ENCODE assay signal across 8 cellular contexts in genomic region chr18:3593904-3594759, GRCh38.
DNase-seq lines count a peak whose midpoint lies in the region; FAIRE-seq and TF ChIP-seq lines count a peak whose summit lies in the region.

No MANE protein-coding gene starts in this region.

- H3K27me3 Mint-ChIP-seq in neural crest cell (ENCODE audit: low read depth), result no peaks in the 10 kb centered on the region

- peak overlapping the region; percentile 91 for H3K4me3 Mint-ChIP-seq in neural crest cell

- TF ChIP-seq POLR2A in stomach (IDR thresholded peaks at IDR 0.05), result no peak

- no peaks in the 10 kb centered on the region for H3K9me3 ChIP-seq in stomach

- peak; percentile 97 for FAIRE-seq in G401.6 (lab: Jason Lieb, UNC)

- TF ChIP-seq CTCF in LNCaP clone FGC (IDR thresholded peaks at IDR 0.05; ENCODE audit: control insufficient read depth, extremely low read depth, insufficient read depth) (peak; percentile 94), neural crest cell (conservative IDR thresholded peaks at IDR 0.05) (peak; percentile 81), stomach (IDR thresholded peaks at IDR 0.05) (peak in 5 of 7 experiments; percentile 87 to 98 (median 93))

- peak overlapping the region; percentile 95 to 100 (median 96) for H3K27ac ChIP-seq in stomach

- H3K27ac Mint-ChIP-seq in neural crest cell (ENCODE audit: unreplicated experiment), result peak overlapping the region; percentile 98

- no peaks in the 10 kb centered on the region for H3K36me3 Mint-ChIP-seq in neural crest cell (ENCODE audit: low read depth)

- WGBS in stomach, 5 donors, result 0 to 2% (median 0%) methylated on average over 17 of the region's 17 CpGs

- intact Hi-C loops in stomach (cut with DNase I; ENCODE audit: low total_unique reads), result no loop called here

- H3K9me3 Mint-ChIP-seq in neural crest cell, result no peaks in the 10 kb centered on the region

- H3K4me3 ChIP-seq in LNCaP clone FGC (ENCODE audit: low read depth, low read length) (peak overlapping the region; percentile 44), stomach (peak overlapping the region; percentile 37 to 49 (median 42))

- DNase-seq in H4 (ENCODE audit: low spot score) (peak; percentile 96), LNCaP clone FGC (ENCODE audit: low read depth) (peak; percentile 91), RPMI8226 (peak; percentile 93), fibroblast of the conjunctiva (ENCODE audit: low read depth) (peak; percentile 98), neural crest cell (ENCODE audit: low read depth, low spot score) (peak; percentile 90), stomach (peak; percentile 90)
- peak; percentile 82 for DNase-seq in activated effector memory CD4-positive, alpha-beta T cell treated with Interleukin-2 at 50 U/mL for 16 hours

- peak; percentile 63 for TF ChIP-seq EP300 in stomach (IDR thresholded peaks at IDR 0.05)

- H3K27me3 ChIP-seq in stomach, result no peaks in the 10 kb centered on the region

- peaks cover 0 to 5% (median 0%) of the 10 kb centered on the region in 4 donors for H3K36me3 ChIP-seq in stomach

- peaks cover 62% of the 10 kb centered on the region for H3K4me1 Mint-ChIP-seq in neural crest cell

- peaks cover 33 to 57% (median 48%) of the 10 kb centered on the region in 4 donors for H3K4me1 ChIP-seq in stomach

Comparison
In these comparisons a context has a peak if more than half of its experiments do, and no peak if none do; other contexts are left out.
1. Peak in every context shown above with its lines: DNase-seq, H3K4me3 ChIP-seq and H3K27ac ChIP-seq.